9 cellular contexts compared by ENCODE assay signal in genomic region chr7:149865437-149865836, GRCh38. TPM values are rescaled to one million over a fixed set of nuclear protein-coding genes. Genes with fewer than 3 reads are reported as not detected.
DNase-seq lines count a peak whose midpoint lies in the region; ATAC-seq and TF ChIP-seq lines count a peak whose summit lies in the region.
"Had no signal": no experiment of that assay in that cellular context is flagged by ENCODE, and none has a peak within 500 bp of the region (broad histone marks: within the 10 kb centered on the region; RNA-seq: fewer than 3 reads in every experiment).

No MANE protein-coding gene starts in this region.

- H3K4me1 ChIP-seq in BLaER1 (peaks cover 84% of the 10 kb centered on the region), endodermal cell (ENCODE audit: control insufficient read depth, insufficient read depth, low read length) (peaks cover 3% of the 10 kb centered on the region)
- H3K4me1 ChIP-seq: ascending aorta had no signal

- no peaks in the 10 kb centered on the region for H3K27me3 ChIP-seq in BLaER1
- H3K27me3 ChIP-seq in endodermal cell (ENCODE audit: control insufficient read depth, insufficient read depth, low read length, poor library complexity, severe bottlenecking), result no peaks in the 10 kb centered on the region
- H3K27me3 ChIP-seq: ascending aorta had no signal

- no peaks in the 10 kb centered on the region for H3K27me3 Mint-ChIP-seq in activated CD4-positive, alpha-beta T cell treated with anti-CD3 and anti-CD28 coated beads, Interleukin-2, amount 10 ng/mL, durations not matched to agents 7 days and 5 days
- H3K27me3 Mint-ChIP-seq in endodermal cell (ENCODE audit: insufficient read depth) (peaks cover 5% of the 10 kb centered on the region), MCF 10A (ENCODE audit: insufficient read depth, unreplicated experiment) (no peaks in the 10 kb centered on the region)

- H3K27ac ChIP-seq in BLaER1, result peak overlapping the region; percentile 78
- no peak overlapping the region for H3K27ac ChIP-seq in endodermal cell (ENCODE audit: low read depth, low read length)
- H3K27ac ChIP-seq: ascending aorta had no signal

- WGBS in endodermal cell (ENCODE audit: insufficient coverage in 1 of 2, insufficient read length in 1 of 2), 2 experiments, result 92 to 94% methylated on average over 4 to 7 of the region's 7 CpGs

- no peaks in the 10 kb centered on the region for H4K20me1 ChIP-seq in BLaER1

- peak overlapping the region; percentile 98 for H3K27ac Mint-ChIP-seq in activated CD4-positive, alpha-beta T cell treated with anti-CD3 and anti-CD28 coated beads, Interleukin-2, amount 10 ng/mL, durations not matched to agents 7 days and 5 days
- H3K27ac Mint-ChIP-seq in endodermal cell, result no peak overlapping the region
- H3K27ac Mint-ChIP-seq in MCF 10A (ENCODE audit: low read depth, unreplicated experiment), result no peak overlapping the region

- peak overlapping the region; percentile 54 for H3K4me3 Mint-ChIP-seq in activated CD4-positive, alpha-beta T cell treated with anti-CD3 and anti-CD28 coated beads, Interleukin-2, amount 10 ng/mL, durations not matched to agents 7 days and 5 days
- H3K4me3 Mint-ChIP-seq in endodermal cell, result no peak overlapping the region
- no peak overlapping the region for H3K4me3 Mint-ChIP-seq in MCF 10A (ENCODE audit: unreplicated experiment)

- peak overlapping the region; percentile 46 for H3K9ac ChIP-seq in BLaER1
- no peak overlapping the region for H3K9ac ChIP-seq in endodermal cell (ENCODE audit: extremely low read depth, low read length, poor library complexity, severe bottlenecking)

- intact Hi-C loops in MCF 10A (cut with micrococcal nuclease), result no loop called here

- H3K4me3 ChIP-seq in BLaER1 (no peak overlapping the region), endodermal cell (ENCODE audit: low read length) (no peak overlapping the region)
- H3K4me3 ChIP-seq: ascending aorta had no signal

- H3K36me3 Mint-ChIP-seq in activated CD4-positive, alpha-beta T cell treated with anti-CD3 and anti-CD28 coated beads, Interleukin-2, amount 10 ng/mL, durations not matched to agents 7 days and 5 days (ENCODE audit: low read depth), result peaks cover 44% of the 10 kb centered on the region
- H3K36me3 Mint-ChIP-seq in endodermal cell (ENCODE audit: low read depth) (no peaks in the 10 kb centered on the region), MCF 10A (ENCODE audit: insufficient read depth, unreplicated experiment) (peaks cover 21% of the 10 kb centered on the region)

- no peaks in the 10 kb centered on the region for H3K9me3 Mint-ChIP-seq in activated CD4-positive, alpha-beta T cell treated with anti-CD3 and anti-CD28 coated beads, Interleukin-2, amount 10 ng/mL, durations not matched to agents 7 days and 5 days
- H3K9me3 Mint-ChIP-seq in endodermal cell, result no peaks in the 10 kb centered on the region
- no peaks in the 10 kb centered on the region for H3K9me3 Mint-ChIP-seq in MCF 10A (ENCODE audit: unreplicated experiment)

- peaks cover 19% of the 10 kb centered on the region for H3K36me3 ChIP-seq in BLaER1
- H3K36me3 ChIP-seq in endodermal cell (ENCODE audit: control insufficient read depth, insufficient read depth, low read length), result no peaks in the 10 kb centered on the region

- CTCF ChIA-PET in activated CD4-positive, alpha-beta T cell treated with anti-CD3 and anti-CD28 coated beads, Interleukin-2, amount 10 ng/mL, durations not matched to agents 7 days and 5 days (lab: Charles Lee), result interaction anchor here (0.8 to 1.4 kb wide), 5 partner anchors 10 to 27 kb away, joined by 3 read pairs; partner anchors contain the start of gene ZNF862
- CTCF ChIA-PET in MCF 10A (lab: Yijun Ruan, JAX), result interaction anchor here (0.7 kb wide), 1 partner anchor 59 kb away, joined by 3 read pairs; no protein-coding TSS in a partner anchor

- ATAC-seq in HG03139 (IDR thresholded peaks at IDR 0.05; ENCODE audit: unreplicated experiment) (peak; percentile 48), HG03565 (IDR thresholded peaks at IDR 0.05; ENCODE audit: unreplicated experiment) (no peak)

- peak overlapping the region; percentile 97 for H3K4me2 ChIP-seq in BLaER1

- H3K9me3 ChIP-seq in BLaER1, result no peaks in the 10 kb centered on the region
- H3K9me3 ChIP-seq in endodermal cell (ENCODE audit: control insufficient read depth, low read length), result no peaks in the 10 kb centered on the region
- H3K9me3 ChIP-seq: ascending aorta had no signal

- H3K4me1 Mint-ChIP-seq in activated CD4-positive, alpha-beta T cell treated with anti-CD3 and anti-CD28 coated beads, Interleukin-2, amount 10 ng/mL, durations not matched to agents 7 days and 5 days, result peaks cover 80% of the 10 kb centered on the region
- peaks cover 3% of the 10 kb centered on the region for H3K4me1 Mint-ChIP-seq in endodermal cell
- no peaks in the 10 kb centered on the region for H3K4me1 Mint-ChIP-seq in MCF 10A (ENCODE audit: insufficient read depth, unreplicated experiment)

- POLR2A ChIA-PET in activated CD4-positive, alpha-beta T cell treated with anti-CD3 and anti-CD28 coated beads, Interleukin-2, amount 10 ng/mL, durations not matched to agents 7 days and 5 days (lab: Charles Lee), result interaction anchor here (0.6 kb wide), 1 partner anchor 876 kb away, joined by 3 read pairs; no protein-coding TSS in a partner anchor
- POLR2A ChIA-PET in MCF 10A (lab: Yijun Ruan, JAX), result no interaction called here

- BruUV-seq in MCF 10A (replicated peaks; lab: Mats Ljungman, UMichigan), result no TSS peak

- TF ChIP-seq CTCF in endodermal cell (conservative IDR thresholded peaks at IDR 0.05) (no peak), MCF 10A (IDR thresholded peaks at IDR 0.05; ENCODE audit: unreplicated experiment) (no peak)

- peak; percentile 81 for DNase-seq in activated CD4-positive, alpha-beta T cell treated with anti-CD3 and anti-CD28 coated beads, Interleukin-2, amount 10 ng/mL, durations not matched to agents 7 days and 5 days
- DNase-seq in endodermal cell (peak; percentile 42), OCI-M2 (lab: John Stamatoyannopoulos, UW; ENCODE audit: unreplicated experiment) (no peak), MCF 10A (ENCODE audit: unreplicated experiment) (no peak), DMS79 (lab: John Stamatoyannopoulos, UW) (no peak)

RNA-seq across cellular contexts. Expression of gene ATP6V0E2, which starts 8.3 kb away (rescaled TPM):
- total RNA-seq in activated CD4-positive, alpha-beta T cell treated with anti-CD3 and anti-CD28 coated beads, Interleukin-2, amount 10 ng/mL, durations not matched to agents 7 days and 5 days, result 10 to 100 TPM; 69.0 to 76.1 TPM
- total RNA-seq in endodermal cell, result 10 to 100 TPM; 15.3 to 16.1 TPM
- polyA plus RNA-seq in endodermal cell (2013, experiment 1 of 2), result 30.6 TPM
- 28.9 TPM for polyA plus RNA-seq in endodermal cell (2013, experiment 2 of 2)
- 8.6 and 8.9 TPM in 2 replicates for total RNA-seq in MCF 10A (2022)

RNA-seq across cellular contexts. Expression of gene ZNF862, which starts 27.3 kb away (rescaled TPM):
- total RNA-seq in activated CD4-positive, alpha-beta T cell treated with anti-CD3 and anti-CD28 coated beads, Interleukin-2, amount 10 ng/mL, durations not matched to agents 7 days and 5 days, result 10 to 100 TPM; 31.3 to 35.8 TPM
- total RNA-seq in endodermal cell, result 10 to 100 TPM in 1 of 2 donors, 1 to 10 TPM in 1; 8.3 to 15.6 TPM
- 8.8 TPM for polyA plus RNA-seq in endodermal cell (2013, experiment 1 of 2)
- polyA plus RNA-seq in endodermal cell (2013, experiment 2 of 2), result 8.9 TPM
- 17.4 and 22.2 TPM in 2 replicates for total RNA-seq in MCF 10A (2022)

Comparison
In these comparisons a context has a peak if more than half of its experiments do, and no peak if none do; other contexts are left out.
1. DNase-seq: peak in activated CD4-positive, alpha-beta T cell treated with anti-CD3 and anti-CD28 coated beads, Interleukin-2, amount 10 ng/mL, durations not matched to agents 7 days and 5 days (single experiment) and endodermal cell (single experiment); none in OCI-M2 (single experiment), MCF 10A (single experiment) and DMS79 (single experiment).